In the genomic region with DNA sequence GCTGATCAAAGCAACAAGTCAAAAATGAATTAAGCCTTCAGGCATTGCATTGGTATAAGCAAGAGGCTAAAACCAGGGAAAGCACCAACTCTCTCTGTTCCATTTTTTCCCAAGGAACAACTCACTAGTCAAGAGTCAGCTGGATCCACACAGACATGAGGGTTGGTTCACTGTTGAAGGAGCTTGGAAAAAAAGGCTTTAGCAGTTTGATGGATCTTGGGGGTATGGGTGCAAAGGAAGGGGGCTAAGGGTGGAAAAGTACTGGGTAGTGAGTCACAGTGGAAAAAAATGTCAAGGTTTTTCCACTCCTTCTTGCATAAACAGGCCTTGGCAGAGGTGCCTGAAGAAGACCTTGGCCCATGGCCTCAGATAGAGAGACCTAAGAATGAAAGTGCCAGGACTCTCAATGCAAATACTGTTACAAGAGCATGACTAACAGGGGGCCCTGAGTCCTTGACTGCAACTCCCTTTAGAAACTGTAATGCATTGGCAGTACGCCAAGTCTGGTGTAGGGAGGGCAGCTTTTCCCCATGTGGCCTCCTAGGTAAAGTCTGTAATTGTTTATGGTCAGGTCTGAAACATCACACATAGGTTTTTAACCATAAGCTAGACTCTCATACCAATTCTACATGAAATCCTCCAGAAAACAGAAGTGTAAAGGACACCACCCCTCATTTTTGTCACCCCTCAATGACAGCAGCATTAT, we compare ENCODE assay signal across 8 cellular contexts. TPM values are rescaled to one million over a fixed set of nuclear protein-coding genes. Genes with fewer than 3 reads are reported as not detected.
DNase-seq lines count a peak whose midpoint lies in the region; ATAC-seq, FAIRE-seq and TF ChIP-seq lines count a peak whose summit lies in the region.

No MANE protein-coding gene starts in this region.

- no peak overlapping the region for H3K4me3 ChIP-seq in cardiac fibroblast (replicated peaks in 1 of 2; ENCODE audit: low read depth in 2 of 2, low read length in 2 of 2)

- peak; percentile 96 for ATAC-seq in GM21737 (IDR thresholded peaks at IDR 0.05; ENCODE audit: unreplicated experiment)

- DNase-seq in GM13976 (ENCODE audit: low spot score) (peak; percentile 71), HTR-8/SVneo (ENCODE audit: insufficient read length, low spot score) (peak; percentile 63), RPMI7951 (ENCODE audit: low read depth) (peak; percentile 89), cardiac fibroblast (ENCODE audit: low read depth in 2 of 2) (peak; percentile 89 to 94), ureter (ENCODE audit: low spot score) (no peak)
- DNase-seq in stimulated activated CD4-positive, alpha-beta T cell treated with anti-CD3 and anti-CD28 coated beads, Interleukin-12 subunit alpha, Interleukin-12 subunit beta, amount 100 ng/mL, for 48 hours (ENCODE audit: low read depth in 2 of 3, low spot score in 1 of 3), result peak; percentile 40 to 58 (median 57)
- no peak for DNase-seq in central memory CD4-positive, alpha-beta T cell

- in situ Hi-C loops in GM13976 (cut with MboI; ENCODE audit: low sequenced_read_pairs, unreplicated experiment), result no loop called here

- FAIRE-seq in HTR-8/SVneo (lab: Jason Lieb, UNC), result no peak

- TF ChIP-seq CTCF in GM13976 (IDR thresholded peaks at IDR 0.05; ENCODE audit: borderline replicate concordance, control extremely low read depth, extremely low read depth, insufficient read depth, missing control alignments) (no peak), cardiac fibroblast (IDR thresholded peaks at IDR 0.05; ENCODE audit: low read depth, low read length) (no peak)

RNA-seq across cellular contexts. Expression of a gene that starts 23.7 kb away (rescaled TPM):
- total RNA-seq in RPMI7951 (2014; rRNA removed; shearing (Covaris generic)), result not detected in 2 replicates
- total RNA-seq in ureter, result not detected

RNA-seq across cellular contexts. Expression of a gene that starts 30.0 kb away (rescaled TPM):
- total RNA-seq in RPMI7951 (2014; rRNA removed; shearing (Covaris generic)), result not detected in 2 replicates
- 0.16 TPM for total RNA-seq in ureter

RNA-seq across cellular contexts. Expression of a gene that starts 48.1 kb away (rescaled TPM):
- 24.2 and 29.9 TPM in 2 replicates for total RNA-seq in RPMI7951 (2014; rRNA removed; shearing (Covaris generic))
- total RNA-seq in ureter, result 24.2 TPM

RNA-seq across cellular contexts. Expression of a gene that starts 48.4 kb away (rescaled TPM):
- total RNA-seq in RPMI7951 (2014; rRNA removed; shearing (Covaris generic)), result 8.7 and 15.4 TPM in 2 replicates
- total RNA-seq in ureter, result 23.5 TPM

Comparison
In these comparisons a context has a peak if more than half of its experiments do, and no peak if none do; other contexts are left out.
1. DNase-seq: peak in GM13976 (single experiment), HTR-8/SVneo (single experiment), RPMI7951 (single experiment), cardiac fibroblast (2 of 2) and stimulated activated CD4-positive, alpha-beta T cell treated with anti-CD3 and anti-CD28 coated beads, Interleukin-12 subunit alpha, Interleukin-12 subunit beta, amount 100 ng/mL, for 48 hours (3 of 3); none in central memory CD4-positive, alpha-beta T cell (single experiment) and ureter (single experiment).